In genomic region chr17:64466019-64466735, GRCh38 we compare ENCODE assay signal across 18 cellular contexts. TPM values are rescaled to one million over a fixed set of nuclear protein-coding genes. Genes with fewer than 3 reads are reported as not detected.
"Had no signal": no experiment of that assay in that cellular context is flagged by ENCODE, and none has a peak within 500 bp of the region (broad histone marks: within the 10 kb centered on the region; RNA-seq: fewer than 3 reads in every experiment).

No MANE protein-coding gene starts in this region.

- FAIRE-seq: pancreas had no signal

- DNase-seq: activated CD4-positive, alpha-beta T cell treated with anti-CD3 and anti-CD28 coated beads, Interleukin-2, amount 50 U/mL, for 1 hour; activated naive CD4-positive, alpha-beta T cell treated with Interleukin-2 at 50 U/mL for 16 hours; aorta; cerebellar nuclear complex; dermis blood vessel endothelial cell; effector memory CD8-positive, alpha-beta T cell; gastrocnemius medialis; heart left ventricle; left colon; midbrain; pancreas; stimulated activated CD4-positive, alpha-beta T cell treated with anti-CD3 and anti-CD28 coated beads, Interleukin-1b, Interleukin-23, amount 100 ng/mL, for 48 hours; stomach had no signal

- H3K27me3 ChIP-seq: breast epithelium, gastrocnemius medialis, heart left ventricle, pancreas, stomach had no signal

- H3K27ac ChIP-seq: breast epithelium, epithelial cell of prostate, gastrocnemius medialis, heart left ventricle, pancreas, stomach, thoracic aorta had no signal

- ATAC-seq: effector memory CD8-positive, alpha-beta T cell; gastrocnemius medialis; heart left ventricle; left colon; pancreas had no signal

- H3K4me3 Mint-ChIP-seq: effector memory CD8-positive, alpha-beta T cell; neural crest cell had no signal

- H3K4me1 ChIP-seq: breast epithelium, gastrocnemius medialis, pancreas, stomach had no signal

- H3K9me3 Mint-ChIP-seq: effector memory CD8-positive, alpha-beta T cell; neural crest cell had no signal

- H3K36me3 ChIP-seq: breast epithelium, gastrocnemius medialis, pancreas, thoracic aorta had no signal

- H3K9me3 ChIP-seq: breast epithelium, gastrocnemius medialis, heart left ventricle, pancreas, stomach, thoracic aorta had no signal

- H3K4me1 Mint-ChIP-seq: neural crest cell had no signal

- H3K4me3 ChIP-seq: breast epithelium, gastrocnemius medialis, heart left ventricle, lung, pancreas, stomach, thoracic aorta had no signal

RNA-seq across cellular contexts. Expression of gene MILR1, which starts 17.3 kb away (rescaled TPM):
- total RNA-seq: neural crest cell had no signal
